In the genomic region with DNA sequence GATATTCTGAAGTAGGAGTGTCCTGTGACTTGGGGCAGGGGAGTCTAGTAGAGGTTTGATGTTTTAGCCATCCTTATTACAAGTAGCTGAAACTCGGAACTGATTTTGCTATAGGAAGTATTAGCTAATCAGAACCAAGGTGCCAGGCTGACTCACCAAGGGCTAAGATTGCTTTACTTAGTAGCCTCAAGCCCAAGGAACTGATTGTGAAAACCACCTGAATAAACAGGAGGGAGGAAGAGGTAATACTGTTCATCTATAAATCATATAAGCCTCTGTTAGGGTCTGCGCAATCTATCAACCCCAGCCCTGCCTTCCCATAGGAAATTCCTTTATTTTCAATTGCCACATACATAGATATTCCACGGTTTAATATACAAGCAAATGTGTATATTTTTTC, we compare ENCODE assay signal across 8 cellular contexts.
DNase-seq lines count a peak whose midpoint lies in the region; ATAC-seq and TF ChIP-seq lines count a peak whose summit lies in the region.

No MANE protein-coding gene starts in this region.

- peak overlapping the region; percentile 45 for H3K4me3 ChIP-seq in GM06990 (replicated peaks; ENCODE audit: low read depth, low read length)
- H3K4me3 ChIP-seq in OCI-LY3 (ENCODE audit: low read length) = peak overlapping the region; percentile 67
- H3K4me3 ChIP-seq in duodenal mucosa (ENCODE audit: low read depth in 1 of 2, low read length in 2 of 2) = no peak overlapping the region
- peak overlapping the region; percentile 56 for H3K4me3 ChIP-seq in parathyroid adenoma (ENCODE audit: low read depth, low read length)

- TF ChIP-seq CTCF in GM06990 (IDR thresholded peaks at IDR 0.05; ENCODE audit: insufficient read depth, low read length, poor library complexity, severe bottlenecking) (no peak), OCI-LY3 (IDR thresholded peaks at IDR 0.05; ENCODE audit: low read depth, low read length) (no peak), parathyroid adenoma (IDR thresholded peaks at IDR 0.05) (no peak)

- H3K9ac ChIP-seq in OCI-LY3 (ENCODE audit: low read length) (peak overlapping the region; percentile 72), duodenal mucosa (ENCODE audit: low read depth in 1 of 2, low read length in 2 of 2) (no peak overlapping the region), parathyroid adenoma (no peak overlapping the region)

- H2AFZ ChIP-seq in OCI-LY3 (ENCODE audit: low read depth, low read length) = no peak overlapping the region
- H2AFZ ChIP-seq in parathyroid adenoma = no peak overlapping the region

- H3K27ac ChIP-seq in OCI-LY3 (ENCODE audit: low read length) (peak overlapping the region; percentile 92), duodenal mucosa (ENCODE audit: low read depth, low read length) (peak overlapping the region; percentile 5), parathyroid adenoma (peak overlapping the region; percentile 78)

- peaks cover 22% of the 10 kb centered on the region for H4K20me1 ChIP-seq in OCI-LY3 (ENCODE audit: insufficient read depth, low read length)

- ATAC-seq in GM21390 (IDR thresholded peaks at IDR 0.05; ENCODE audit: unreplicated experiment) (no peak), HG03469 (IDR thresholded peaks at IDR 0.05; ENCODE audit: unreplicated experiment) (no peak)

- DNase-seq in GM06990 (ENCODE audit: extremely low read depth, insufficient read length) (peak; percentile 36), NCI-H345 (lab: John Stamatoyannopoulos, UW) (no peak), hypothalamus (lab: John Stamatoyannopoulos, UW) (no peak)

- H3K36me3 ChIP-seq in GM06990 (ENCODE audit: control insufficient read depth, insufficient read depth, low read length) = peaks cover 37% of the 10 kb centered on the region
- H3K36me3 ChIP-seq in OCI-LY3 (replicated peaks; ENCODE audit: low read depth, low read length) = peaks cover 79% of the 10 kb centered on the region
- peaks cover 52 to 81% of the 10 kb centered on the region in 2 donors for H3K36me3 ChIP-seq in duodenal mucosa (ENCODE audit: control insufficient read depth in 1 of 2, insufficient read depth in 2 of 2, low read length in 2 of 2)
- H3K36me3 ChIP-seq in parathyroid adenoma (ENCODE audit: control insufficient read depth, insufficient read depth, low read length) = no peaks in the 10 kb centered on the region

- peaks cover 45% of the 10 kb centered on the region for H3K4me1 ChIP-seq in OCI-LY3 (ENCODE audit: low read length)
- peaks cover 12 to 31% of the 10 kb centered on the region in 2 donors for H3K4me1 ChIP-seq in duodenal mucosa (ENCODE audit: control insufficient read depth in 1 of 2, insufficient read depth in 2 of 2, low read length in 2 of 2)
- peaks cover 19% of the 10 kb centered on the region for H3K4me1 ChIP-seq in parathyroid adenoma

- H3K9me3 ChIP-seq in OCI-LY3 (ENCODE audit: insufficient read depth, low read length) (no peaks in the 10 kb centered on the region), duodenal mucosa (ENCODE audit: control insufficient read depth in 1 of 2, low read length in 2 of 2) (no peaks in the 10 kb centered on the region), parathyroid adenoma (ENCODE audit: control insufficient read depth, low read length) (no peaks in the 10 kb centered on the region)

- peaks cover 48% of the 10 kb centered on the region for H3K79me2 ChIP-seq in OCI-LY3 (ENCODE audit: low read length)
- H3K79me2 ChIP-seq in parathyroid adenoma = peaks cover 18% of the 10 kb centered on the region

- H3K27me3 ChIP-seq in GM06990 (replicated peaks; ENCODE audit: control insufficient read depth, insufficient read depth, low read length) (no peaks in the 10 kb centered on the region), OCI-LY3 (ENCODE audit: low read depth, low read length) (no peaks in the 10 kb centered on the region), duodenal mucosa (ENCODE audit: control insufficient read depth in 1 of 2, insufficient read depth in 2 of 2, low read length in 2 of 2) (no peaks in the 10 kb centered on the region), parathyroid adenoma (ENCODE audit: control insufficient read depth, insufficient read depth, low read length) (no peaks in the 10 kb centered on the region)

- peak overlapping the region; percentile 88 for H3K4me2 ChIP-seq in OCI-LY3 (ENCODE audit: low read length)
- H3K4me2 ChIP-seq in parathyroid adenoma (ENCODE audit: low read length) = peak overlapping the region; percentile 77

Comparison
In these comparisons a context has a peak if more than half of its experiments do, and no peak if none do; other contexts are left out.
1. H3K4me3 ChIP-seq: peak in GM06990 (single experiment), OCI-LY3 (single experiment) and parathyroid adenoma (single experiment); none in duodenal mucosa (0 of 2).
2. H3K27ac ChIP-seq: peak in every context shown above with its lines; median percentile 92 in OCI-LY3; 78 in parathyroid adenoma; 5 in duodenal mucosa.